In genomic region chr9:80117031-80117430, GRCh38 we compare ENCODE assay signal across 22 cellular contexts.
"Had no signal": no experiment of that assay in that cellular context is flagged by ENCODE, and none has a peak within 500 bp of the region (broad histone marks: within the 10 kb centered on the region; RNA-seq: fewer than 3 reads in every experiment).

No MANE protein-coding gene starts in this region.

- H3K27ac ChIP-seq: coronary artery, dorsolateral prefrontal cortex, epithelial cell of prostate, esophagus squamous epithelium, gastrocnemius medialis, heart right ventricle, left lung, lower lobe of right lung had no signal

- H3K4me1 ChIP-seq: esophagus squamous epithelium, gastrocnemius medialis, heart right ventricle, left lung, lower lobe of right lung had no signal

- H3K36me3 ChIP-seq: esophagus squamous epithelium, gastrocnemius medialis, heart right ventricle, left lung, lower lobe of right lung had no signal

- H3K27me3 ChIP-seq: dorsolateral prefrontal cortex, esophagus squamous epithelium, gastrocnemius medialis, heart right ventricle, left lung had no signal

- H3K4me3 ChIP-seq: coronary artery, dorsolateral prefrontal cortex, esophagus squamous epithelium, gastrocnemius medialis, heart right ventricle, left lung, lower lobe of right lung had no signal

- DNase-seq: dermis blood vessel endothelial cell; dorsolateral prefrontal cortex; effector CD4-positive, alpha-beta T cell; effector memory CD4-positive, alpha-beta T cell; erythroblast; esophagus squamous epithelium; foreskin fibroblast; foreskin melanocyte; gastrocnemius medialis; glutamatergic neuron; head of caudate nucleus; heart right ventricle; hippocampal formation; left cardiac atrium; left lung; left ventricle myocardium superior; lower lobe of right lung; mesendoderm; midbrain had no signal

- H3K9me3 ChIP-seq: lower lobe of right lung had no signal

- ATAC-seq: esophagus mucosa, gastrocnemius medialis, heart right ventricle, left cardiac atrium, left lung, left ventricle myocardium superior, lower lobe of right lung had no signal
